ENCODE assay signal across 23 cellular contexts in genomic region chr16:85252014-85252413, GRCh38.
DNase-seq lines count a peak whose midpoint lies in the region; ATAC-seq and TF ChIP-seq lines count a peak whose summit lies in the region.
"Had no signal": no experiment of that assay in that cellular context is flagged by ENCODE, and none has a peak within 500 bp of the region (broad histone marks: within the 10 kb centered on the region; RNA-seq: fewer than 3 reads in every experiment).

No MANE protein-coding gene starts in this region.

- peak overlapping the region in 3 of 11 experiments; percentile 3 to 31 (median 30); a peak in 4 of 22 replicates for H3K27ac ChIP-seq in BLaER1 treated with 17β-estradiol and CSF1 and Interleukin-3, amounts not matched to agents 10 nM and 100 nM
- H3K27ac ChIP-seq in OCI-LY7 (ENCODE audit: low read depth, low read length, poor library complexity, severe bottlenecking): peak overlapping the region; percentile 68
- H3K27ac ChIP-seq in Karpas-422 (ENCODE audit: low read length): no peak overlapping the region
- H3K27ac ChIP-seq: SK-N-MC had no signal

- BruUV-seq in OCI-LY7 (replicated peaks; lab: Mats Ljungman, UMichigan): no TSS peak

- peak overlapping the region in 5 of 11 experiments; percentile 4 to 41 (median 31); a peak in 6 of 22 replicates for H3K9ac ChIP-seq in BLaER1 treated with 17β-estradiol and CSF1 and Interleukin-3, amounts not matched to agents 10 nM and 100 nM
- H3K9ac ChIP-seq in Karpas-422 (ENCODE audit: low read length): no peak overlapping the region

- no peak overlapping the region for H3K4me3 ChIP-seq in BE2C (ENCODE audit: low read depth, low read length)
- no peak overlapping the region for H3K4me3 ChIP-seq in BLaER1 treated with 17β-estradiol and CSF1 and Interleukin-3, amounts not matched to agents 10 nM and 100 nM
- peak overlapping the region; percentile 1 for H3K4me3 ChIP-seq in OCI-LY7 (ENCODE audit: low read depth, low read length, poor library complexity, severe bottlenecking)
- H3K4me3 ChIP-seq in Karpas-422 (ENCODE audit: low read length): no peak overlapping the region
- H3K4me3 ChIP-seq: GM12878, SK-N-MC had no signal

- peak overlapping the region; percentile 61 to 89 (median 76) for H3K4me2 ChIP-seq in BLaER1 treated with 17β-estradiol and CSF1 and Interleukin-3, amounts not matched to agents 10 nM and 100 nM
- peak overlapping the region; percentile 44 for H3K4me2 ChIP-seq in OCI-LY7 (ENCODE audit: low read length)
- H3K4me2 ChIP-seq in Karpas-422 (ENCODE audit: low read depth, low read length, poor library complexity, severe bottlenecking): no peak overlapping the region

- H3K9me3 ChIP-seq in BE2C (no peaks in the 10 kb centered on the region), OCI-LY7 (ENCODE audit: low read length) (no peaks in the 10 kb centered on the region), Karpas-422 (ENCODE audit: low read length) (no peaks in the 10 kb centered on the region)
- H3K9me3 ChIP-seq in BLaER1 treated with 17β-estradiol and CSF1 and Interleukin-3, amounts not matched to agents 10 nM and 100 nM (replicated peaks in 1 of 11): no peaks in the 10 kb centered on the region
- H3K9me3 ChIP-seq: Caco-2 had no signal

- peak overlapping the region; percentile 68 for H3K27ac Mint-ChIP-seq in glutamatergic neuron (ENCODE audit: unreplicated experiment)
- H3K27ac Mint-ChIP-seq in natural killer cell: no peak overlapping the region
- H3K27ac Mint-ChIP-seq: CD4-positive, alpha-beta memory T cell had no signal

- H3K9me3 Mint-ChIP-seq in glutamatergic neuron (ENCODE audit: unreplicated experiment) (peaks cover 11% of the 10 kb centered on the region), natural killer cell (no peaks in the 10 kb centered on the region)
- H3K9me3 Mint-ChIP-seq: CD4-positive, alpha-beta memory T cell had no signal

- H3K36me3 ChIP-seq in BE2C (peaks cover 6% of the 10 kb centered on the region; the same call in 1 of the 2 replicates), OCI-LY7 (ENCODE audit: insufficient read depth, low read length) (no peaks in the 10 kb centered on the region), Karpas-422 (ENCODE audit: insufficient read depth, low read length) (no peaks in the 10 kb centered on the region)
- H3K36me3 ChIP-seq in BLaER1 treated with 17β-estradiol and CSF1 and Interleukin-3, amounts not matched to agents 10 nM and 100 nM: no peaks in the 10 kb centered on the region

- POLR2A ChIA-PET in OCI-LY7 (lab: Charles Lee): interaction anchor here (0.5 to 1.2 kb wide), 5 partner anchors 9 to 195 kb away, joined by 3 to 5 read pairs (median 3); no protein-coding TSS in a partner anchor

- no peak for ATAC-seq in natural killer cell
- ATAC-seq: PC-3 had no signal

- CTCF ChIA-PET in OCI-LY7 (lab: Charles Lee; ENCODE audit: unreplicated experiment): interaction anchor here (0.5 to 2.8 kb wide), 10 partner anchors 10 to 341 kb away, joined by 3 to 18 read pairs (median 4); no protein-coding TSS in a partner anchor

- H3K36me3 Mint-ChIP-seq in glutamatergic neuron (ENCODE audit: unreplicated experiment) (no peaks in the 10 kb centered on the region), natural killer cell (no peaks in the 10 kb centered on the region)
- H3K36me3 Mint-ChIP-seq: CD4-positive, alpha-beta memory T cell had no signal

- intact Hi-C loops in OCI-LY7 (cut with micrococcal nuclease; ENCODE audit: unreplicated experiment): loop anchor here (1.0 to 5.0 kb wide), 5 partner anchors 45 to 196 kb away; no protein-coding TSS in a partner anchor
- intact Hi-C loops in natural killer cell (cut with micrococcal nuclease): loop anchor here (10.0 kb wide), 1 partner anchor 147 kb away; no protein-coding TSS in a partner anchor

- H3K4me3 Mint-ChIP-seq in glutamatergic neuron (ENCODE audit: unreplicated experiment): no peak overlapping the region
- H3K4me3 Mint-ChIP-seq in natural killer cell: no peak overlapping the region
- H3K4me3 Mint-ChIP-seq: CD4-positive, alpha-beta memory T cell had no signal

- H2AFZ ChIP-seq in OCI-LY7 (ENCODE audit: low read length): peak overlapping the region; percentile 36
- H2AFZ ChIP-seq in Karpas-422 (ENCODE audit: low read length): no peak overlapping the region

- no peaks in the 10 kb centered on the region for H3K79me2 ChIP-seq in OCI-LY7 (ENCODE audit: insufficient read depth, low read depth, low read length)
- no peaks in the 10 kb centered on the region for H3K79me2 ChIP-seq in Karpas-422 (ENCODE audit: low read length)

- H3K27me3 ChIP-seq in BE2C (no peaks in the 10 kb centered on the region), Karpas-422 (ENCODE audit: low read length) (no peaks in the 10 kb centered on the region)
- H3K27me3 ChIP-seq in BLaER1 treated with 17β-estradiol and CSF1 and Interleukin-3, amounts not matched to agents 10 nM and 100 nM: peaks cover 0 to 1% (median 0%) of the 10 kb centered on the region in 11 experiments; a peak in 1 of 22 replicates

- peaks cover 0 to 9% (median 0%) of the 10 kb centered on the region in 11 experiments; a peak in 4 of 22 replicates for H4K20me1 ChIP-seq in BLaER1 treated with 17β-estradiol and CSF1 and Interleukin-3, amounts not matched to agents 10 nM and 100 nM
- H4K20me1 ChIP-seq in OCI-LY7 (ENCODE audit: insufficient read depth, low read length): no peaks in the 10 kb centered on the region
- H4K20me1 ChIP-seq in Karpas-422 (ENCODE audit: insufficient read depth, low read depth, low read length): peaks cover 6% of the 10 kb centered on the region; the same call in 1 of the 2 replicates

- H3K9me2 ChIP-seq in OCI-LY7 (ENCODE audit: insufficient read depth, low read length) (no peaks in the 10 kb centered on the region), Karpas-422 (replicated peaks; ENCODE audit: insufficient read depth, low read length) (no peaks in the 10 kb centered on the region)

- TF ChIP-seq CTCF in BE2C (IDR thresholded peaks at IDR 0.05; ENCODE audit: low read depth, low read length) (no peak), OCI-LY7 (conservative IDR thresholded peaks at IDR 0.05; ENCODE audit: low read length) (no peak), glutamatergic neuron (IDR thresholded peaks at IDR 0.05; ENCODE audit: partially characterized antibody, unreplicated experiment) (no peak), natural killer cell (IDR thresholded peaks at IDR 0.05) (no peak)

- H3K4me1 Mint-ChIP-seq in glutamatergic neuron (ENCODE audit: low read depth, unreplicated experiment) (peaks cover 19% of the 10 kb centered on the region), natural killer cell (peaks cover 0 to 3% of the 10 kb centered on the region in 2 donors)
- H3K4me1 Mint-ChIP-seq: CD4-positive, alpha-beta memory T cell had no signal

- H3K4me1 ChIP-seq in BE2C (peaks cover 37% of the 10 kb centered on the region), OCI-LY7 (ENCODE audit: insufficient read depth, low read length, poor library complexity, severe bottlenecking) (peaks cover 34% of the 10 kb centered on the region), Karpas-422 (ENCODE audit: low read length) (peaks cover 14% of the 10 kb centered on the region)
- H3K4me1 ChIP-seq in BLaER1 treated with 17β-estradiol and CSF1 and Interleukin-3, amounts not matched to agents 10 nM and 100 nM: peaks cover 24 to 91% (median 78%) of the 10 kb centered on the region in 10 experiments
- H3K4me1 ChIP-seq: Caco-2 had no signal

- H3K27me3 Mint-ChIP-seq in glutamatergic neuron (ENCODE audit: unreplicated experiment) (peaks cover 23% of the 10 kb centered on the region), natural killer cell (ENCODE audit: low read depth in 2 of 2) (peaks cover 0 to 10% of the 10 kb centered on the region in 2 donors)

- DNase-seq in BE2C (peak; percentile 76), OCI-LY7 (ENCODE audit: low spot score) (no peak), glutamatergic neuron (no peak), NCI-H510A (lab: John Stamatoyannopoulos, UW) (no peak), Karpas-422 (no peak), natural killer cell (no peak)
- DNase-seq: Caco-2, DMS 273 treated with DMSO at 0.1 percent for 48 hours, DMS79 treated with DMSO at 0.1 percent for 48 hours, GOT3, KBM-7, NCI-H1105, NCI-H146, NCI-H2029, NCI-H446, NCI-H526 treated with DMSO at 0.1 percent for 48 hours, PC-3, RPMI8226, SHP77 had no signal
